Comparison of ENCODE assay signal across 11 cellular contexts in genomic region chr9:94874316-94874715, GRCh38.
A peak's percentile ranks its signal among the peaks of the same experiment; 100 is the strongest.
DNase-seq lines count a peak whose midpoint lies in the region; ATAC-seq and TF ChIP-seq lines count a peak whose summit lies in the region.
"Had no signal": no experiment of that assay in that cellular context is flagged by ENCODE, and none has a peak within 500 bp of the region (broad histone marks: within the 10 kb centered on the region; RNA-seq: fewer than 3 reads in every experiment).

No MANE protein-coding gene starts in this region.

- no peaks in the 10 kb centered on the region for H3K9me3 Mint-ChIP-seq in nephron progenitor cell

- no peak overlapping the region for H3K27ac Mint-ChIP-seq in nephron progenitor cell
- H3K27ac Mint-ChIP-seq: naive thymus-derived CD8-positive, alpha-beta T cell had no signal

- peak; percentile 70 for ATAC-seq in RWPE2 (ENCODE audit: low read depth)
- ATAC-seq: naive thymus-derived CD8-positive, alpha-beta T cell had no signal

- H3K4me1 Mint-ChIP-seq in nephron progenitor cell, result peaks cover 67% of the 10 kb centered on the region

- peaks cover 10% of the 10 kb centered on the region for H3K36me3 Mint-ChIP-seq in nephron progenitor cell (ENCODE audit: low read depth)

- no peaks in the 10 kb centered on the region for H3K36me3 ChIP-seq in RWPE2 (ENCODE audit: low read depth)

- H3K9me3 ChIP-seq in RWPE2 (ENCODE audit: severe bottlenecking), result no peaks in the 10 kb centered on the region

- H3K4me3 ChIP-seq in RWPE2 (ENCODE audit: severe bottlenecking), result no peak overlapping the region

- peaks cover 8% of the 10 kb centered on the region for H3K27me3 Mint-ChIP-seq in nephron progenitor cell (ENCODE audit: low read depth, poor library complexity)
- H3K27me3 Mint-ChIP-seq: naive thymus-derived CD8-positive, alpha-beta T cell had no signal

- H3K4me1 ChIP-seq in RWPE2 (ENCODE audit: insufficient read depth, poor library complexity, severe bottlenecking), result peaks cover 50% of the 10 kb centered on the region

- no peak overlapping the region for H3K4me3 Mint-ChIP-seq in nephron progenitor cell
- H3K4me3 Mint-ChIP-seq: naive thymus-derived CD8-positive, alpha-beta T cell had no signal

- TF ChIP-seq CTCF in RWPE2 (IDR thresholded peaks at IDR 0.05; ENCODE audit: poor library complexity, severe bottlenecking), result no peak
- no peak for TF ChIP-seq CTCF in nephron progenitor cell (IDR thresholded peaks at IDR 0.05)

- peaks cover 3% of the 10 kb centered on the region for H3K27me3 ChIP-seq in RWPE2 (ENCODE audit: insufficient read depth, poor library complexity, severe bottlenecking)

- peak; percentile 79 for DNase-seq in Daoy (ENCODE audit: low read depth)
- DNase-seq in RWPE2 (ENCODE audit: low spot score), result no peak
- DNase-seq in fibroblast of gingiva (ENCODE audit: low read depth), result peak; percentile 38
- DNase-seq in renal cortical epithelial cell (ENCODE audit: low read depth), result peak; percentile 71
- DNase-seq in epidermal melanocyte (ENCODE audit: insufficient read length, low spot score), result no peak
- no peak for DNase-seq in NCI-H2171 (lab: John Stamatoyannopoulos, UW)
- no peak for DNase-seq in nephron progenitor cell
- no peak for DNase-seq in stimulated activated CD4-positive, alpha-beta T cell treated with anti-CD3 and anti-CD28 coated beads, Interleukin-4, amount 100 ng/mL, for 24 hours
- DNase-seq: anterior cingulate cortex; naive thymus-derived CD8-positive, alpha-beta T cell; T-helper 9 cell had no signal

- peak overlapping the region; percentile 97 for H3K27ac ChIP-seq in RWPE2 (ENCODE audit: poor library complexity, severe bottlenecking)

Comparison
In these comparisons a context has a peak if more than half of its experiments do, and no peak if none do; other contexts are left out.
1. DNase-seq: peak in Daoy (single experiment), fibroblast of gingiva (single experiment) and renal cortical epithelial cell (single experiment); none in RWPE2 (single experiment), epidermal melanocyte (single experiment), NCI-H2171 (single experiment), nephron progenitor cell (single experiment) and stimulated activated CD4-positive, alpha-beta T cell treated with anti-CD3 and anti-CD28 coated beads, Interleukin-4, amount 100 ng/mL, for 24 hours (single experiment).